1 cellular context compared by ENCODE assay signal in genomic region chr9:127771570-127772189, GRCh38.
TF ChIP-seq lines count a peak whose summit lies in the region.

No MANE protein-coding gene starts in this region.

TF ChIP-seq in K562, 482 proteins besides CTCF, POLR2A, EP300 and RAD21:
- TF ChIP-seq HMGN3 (IDR thresholded peaks at IDR 0.05; ENCODE audit: borderline replicate concordance, extremely low read depth, insufficient read length, low read depth, low read length) = peak; percentile 21
- no peak for TF ChIP-seq CHD1 (IDR thresholded peaks at IDR 0.05; ENCODE audit: low read length)
- 0 out of 2 replicates have a peak, but pooled peaks have one; percentile 12 for TF ChIP-seq MAFF (IDR thresholded peaks at IDR 0.05; ENCODE audit: low read length)
- TF ChIP-seq BCOR (IDR thresholded peaks at IDR 0.05) = peak; percentile 56; the same call in 1 of the 2 replicates
- no peak for TF ChIP-seq ZNF586 (CRISPR knock-in tag; conservative IDR thresholded peaks at IDR 0.05)
- TF ChIP-seq RBM25 (IDR thresholded peaks at IDR 0.05; ENCODE audit: low read depth, low read length, severe bottlenecking) = peak; percentile 88
- TF ChIP-seq TEAD1 (CRISPR knock-in tag; IDR thresholded peaks at IDR 0.05) = peak in 1 of 2 experiments; percentile 52; a peak in 1 of 4 replicates
- peak in 1 of 2 experiments; percentile 78; a peak in 1 of 4 replicates for TF ChIP-seq MAZ (CRISPR knock-in tag; conservative IDR thresholded peaks at IDR 0.05 in 1 of 2, IDR thresholded peaks at IDR 0.05 in 1 of 2)
- peak; percentile 7 for TF ChIP-seq TBP (optimal IDR thresholded peaks at IDR 0.05; ENCODE audit: low read depth, low read length)
- 0 out of 2 replicates have a peak, but pooled peaks have one; percentile 0 for TF ChIP-seq CTBP1 (IDR thresholded peaks at IDR 0.05; ENCODE audit: borderline replicate concordance)
- TF ChIP-seq ZNF165 (CRISPR knock-in tag; IDR thresholded peaks at IDR 0.05; ENCODE audit: borderline replicate concordance) = no peak
- 0 out of 2 replicates have a peak, but pooled peaks have one; percentile 18 for TF ChIP-seq MAFG (tag; conservative IDR thresholded peaks at IDR 0.05)
- no peak for TF ChIP-seq TCF15 (CRISPR knock-in tag; IDR thresholded peaks at IDR 0.05)
- TF ChIP-seq CREM (IDR thresholded peaks at IDR 0.05; ENCODE audit: low read depth) = peak; percentile 1; the same call in 1 of the 2 replicates
- no peak for TF ChIP-seq ELK3 (CRISPR knock-in tag; IDR thresholded peaks at IDR 0.05)
- no peak for TF ChIP-seq USF1 (CRISPR knock-in tag; IDR thresholded peaks at IDR 0.05)
- no peak for TF ChIP-seq BRD9 (IDR thresholded peaks at IDR 0.05; ENCODE audit: low read depth, partially characterized antibody)
- no peak for TF ChIP-seq CHD7 (IDR thresholded peaks at IDR 0.05; ENCODE audit: low read depth, low read length)
- peak in 1 of 2 experiments; percentile 63; a peak in 1 of 4 replicates for TF ChIP-seq KDM1A (IDR thresholded peaks at IDR 0.05)
- TF ChIP-seq KAT7 (CRISPR knock-in tag; IDR thresholded peaks at IDR 0.05; ENCODE audit: borderline replicate concordance) = no peak
- TF ChIP-seq TCF7 (IDR thresholded peaks at IDR 0.05; ENCODE audit: borderline replicate concordance) = 0 out of 2 replicates have a peak, but pooled peaks have one; percentile 16
- TF ChIP-seq ZKSCAN3 (CRISPR knock-in tag; IDR thresholded peaks at IDR 0.05) = no peak
- no peak for TF ChIP-seq MED1 (CRISPR knock-in tag; IDR thresholded peaks at IDR 0.05; ENCODE audit: borderline replicate concordance)
- no peak for TF ChIP-seq ZBTB9 (CRISPR knock-in tag; IDR thresholded peaks at IDR 0.05)
- 0 out of 2 replicates have a peak, but pooled peaks have one; percentile 32 for TF ChIP-seq LCOR (CRISPR knock-in tag; IDR thresholded peaks at IDR 0.05)
